ENCODE assay signal across 14 cellular contexts in the genomic region with DNA sequence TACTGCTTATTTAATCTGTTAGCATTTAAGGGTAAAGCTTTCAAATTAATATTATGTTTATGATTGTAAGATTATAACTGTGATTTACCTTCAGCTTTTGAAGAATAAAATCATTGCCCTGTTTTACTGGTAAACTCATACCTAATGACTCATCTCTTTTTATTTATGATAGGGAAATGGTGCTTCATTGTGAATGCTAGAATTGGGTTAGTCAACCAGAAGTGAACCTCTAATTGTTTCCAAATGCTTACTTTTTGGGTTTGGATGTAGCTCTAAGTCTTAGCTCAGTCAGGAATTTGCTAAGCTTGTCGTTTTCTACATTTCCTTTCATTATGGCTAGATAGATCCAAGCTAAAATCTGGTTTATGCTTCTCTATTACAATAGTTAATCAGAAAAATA. TPM values are rescaled to one million over a fixed set of nuclear protein-coding genes. Genes with fewer than 3 reads are reported as not detected.
DNase-seq lines count a peak whose midpoint lies in the region; ATAC-seq and TF ChIP-seq lines count a peak whose summit lies in the region.
"Had no signal": no experiment of that assay in that cellular context is flagged by ENCODE, and none has a peak within 500 bp of the region (broad histone marks: within the 10 kb centered on the region; RNA-seq: fewer than 3 reads in every experiment).

No MANE protein-coding gene starts in this region.

- POLR2A ChIA-PET in AG04449 (lab: Yijun Ruan, JAX): no interaction called here

- DNase-seq in AG04449 (ENCODE audit: low read depth, low spot score) (peak; percentile 67), GM23248 (peak; percentile 94), amniotic epithelial cell (ENCODE audit: low read depth) (peak; percentile 32), glomerular endothelial cell (ENCODE audit: extremely low read depth, low read depth, low spot score) (peak; percentile 31), NCI-H1694 treated with DMSO at 0.1 percent for 48 hours (lab: John Stamatoyannopoulos, UW) (no peak), occipital lobe (lab: John Stamatoyannopoulos, UW) (no peak)
- no peak for DNase-seq in stimulated activated CD4-positive, alpha-beta T cell treated with anti-CD3 and anti-CD28 coated beads, Interleukin-4, amount 100 ng/mL, for 24 hours
- DNase-seq: MG63; NCI-H524 treated with DMSO at 0.1 percent for 48 hours; stimulated activated CD4-positive, alpha-beta T cell treated with anti-CD3 and anti-CD28 coated beads, Interleukin-2, amount 100 ng/mL, for 24 hours; T-cell; testis had no signal

- peaks cover 55% of the 10 kb centered on the region for H3K79me2 ChIP-seq in GM23248 (ENCODE audit: insufficient read depth)

- no peaks in the 10 kb centered on the region for H3K9me3 ChIP-seq in GM23248 (ENCODE audit: low read depth)
- H3K9me3 ChIP-seq: MG63, testis had no signal

- no peak for TF ChIP-seq CTCF in AG04449 (IDR thresholded peaks at IDR 0.05; ENCODE audit: insufficient read depth, low read length, missing control alignments)

- H3K27ac ChIP-seq in GM23248: peak overlapping the region; percentile 60
- H3K27ac ChIP-seq: testis had no signal

- H3K4me1 ChIP-seq in GM23248 (ENCODE audit: insufficient read depth): peaks cover 47% of the 10 kb centered on the region
- H3K4me1 ChIP-seq: testis had no signal

- WGBS in GM23248 (ENCODE audit: low coverage in 1 of 2, low lambda C conversion rate in 2 of 2, missing lambda C conversion rate in 2 of 2), 2 experiments: 0 to 5% methylated on average over 1 of the region's 1 CpG

- peak overlapping the region; percentile 97 for H3K4me2 ChIP-seq in GM23248 (ENCODE audit: unreplicated experiment)

- H2AFZ ChIP-seq in GM23248: no peak overlapping the region

- H3K9ac ChIP-seq in GM23248: peak overlapping the region; percentile 38

- H3K36me3 ChIP-seq in GM23248 (ENCODE audit: low read depth): peaks cover 12% of the 10 kb centered on the region; the same call in 1 of the 2 replicates

- peaks cover 42% of the 10 kb centered on the region for H3F3A ChIP-seq in GM23248 (ENCODE audit: insufficient read depth)

- ATAC-seq in HG02623 (IDR thresholded peaks at IDR 0.05; ENCODE audit: unreplicated experiment): no peak
- ATAC-seq: natural killer cell treated with Interleukin-12 subunit alpha and Interleukin-12 subunit beta and Interleukin-15 and Interleukin-18, amount 100 ng/mL, for 72 hours; T-cell had no signal

- H4K20me1 ChIP-seq in GM23248 (ENCODE audit: insufficient read depth): no peaks in the 10 kb centered on the region

- H3K4me3 ChIP-seq in AG04449 (ENCODE audit: low read depth, low read length) (no peak overlapping the region), GM23248 (peak overlapping the region; percentile 61)
- H3K4me3 ChIP-seq: MG63, testis had no signal

- CTCF ChIA-PET in AG04449 (lab: Yijun Ruan, JAX): interaction anchor here (1.1 to 3.4 kb wide), 2 partner anchors 283 to 333 kb away, joined by 5 to 11 read pairs; no protein-coding TSS in a partner anchor

- H3K27me3 ChIP-seq in GM23248 (replicated peaks; ENCODE audit: insufficient read depth): no peaks in the 10 kb centered on the region
- H3K27me3 ChIP-seq: MG63, testis had no signal

- H3K9me2 ChIP-seq in GM23248 (ENCODE audit: insufficient read depth): no peaks in the 10 kb centered on the region

- in situ Hi-C loops in GM23248 (cut with MboI): no loop called here

RNA-seq across cellular contexts. Expression of a gene that starts 59.4 kb away (rescaled TPM):
- 65.7 and 75.2 TPM in 2 replicates for total RNA-seq in GM23248 (2014; rRNA removed; shearing (Covaris generic))
- polyA plus RNA-seq in GM23248 (2016; fragmentation: Nextera tagmentation; extraction: Ambion mirVana): 35.2 and 38.0 TPM in 2 replicates
- total RNA-seq in glomerular endothelial cell: 34.3 and 36.1 TPM in 2 replicates
- 42.1 TPM for total RNA-seq in occipital lobe

Comparison
In these comparisons a context has a peak if more than half of its experiments do, and no peak if none do; other contexts are left out.
1. DNase-seq: peak in AG04449 (single experiment), GM23248 (single experiment), amniotic epithelial cell (single experiment) and glomerular endothelial cell (single experiment); none in NCI-H1694 treated with DMSO at 0.1 percent for 48 hours (single experiment), stimulated activated CD4-positive, alpha-beta T cell treated with anti-CD3 and anti-CD28 coated beads, Interleukin-4, amount 100 ng/mL, for 24 hours (single experiment) and occipital lobe (single experiment).